ENCODE assay signal across 8 cellular contexts in genomic region chr12:130335517-130336392, GRCh38. TPM values are rescaled to one million over a fixed set of nuclear protein-coding genes. Genes with fewer than 3 reads are reported as not detected.
DNase-seq lines count a peak whose midpoint lies in the region; ATAC-seq and TF ChIP-seq lines count a peak whose summit lies in the region.

No MANE protein-coding gene starts in this region.

- H3K4me2 ChIP-seq in KMS-11: no peak overlapping the region

- peaks cover 20% of the 10 kb centered on the region for H3K27me3 Mint-ChIP-seq in neural crest cell (ENCODE audit: low read depth)

- ATAC-seq in GM18868 (IDR thresholded peaks at IDR 0.05; ENCODE audit: unreplicated experiment): no peak

- no peaks in the 10 kb centered on the region for H3K36me3 Mint-ChIP-seq in neural crest cell (ENCODE audit: low read depth)

- no peaks in the 10 kb centered on the region for H3K27me3 ChIP-seq in KMS-11 (ENCODE audit: insufficient read depth, low read depth)

- no peak overlapping the region for H3K4me3 Mint-ChIP-seq in neural crest cell

- peak; percentile 70 for TF ChIP-seq CTCF in KMS-11 (conservative IDR thresholded peaks at IDR 0.05; ENCODE audit: low read depth, low read length)
- peak; percentile 87 for TF ChIP-seq CTCF in neural crest cell (conservative IDR thresholded peaks at IDR 0.05)

- DNase-seq in activated gamma-delta T cell treated with Interleukin-2 at 50 U/mL for 16 hours (peak; percentile 25), activated gamma-delta T cell (lab: John Stamatoyannopoulos, UW) (no peak), RKO (ENCODE audit: low spot score) (peak; percentile 67), epidermal melanocyte (ENCODE audit: insufficient read length, low spot score) (peak; percentile 76), neural crest cell (ENCODE audit: low read depth, low spot score) (peak; percentile 63), GOT3 (lab: John Stamatoyannopoulos, UW) (no peak)

- H3K9me3 Mint-ChIP-seq in neural crest cell: no peaks in the 10 kb centered on the region

- no peak overlapping the region for H3K4me3 ChIP-seq in KMS-11 (IDR thresholded peaks at IDR 0.05; ENCODE audit: insufficient read depth, low read depth, low read length)

- H3K4me1 ChIP-seq in KMS-11 (ENCODE audit: low read depth, poor library complexity, severe bottlenecking): no peaks in the 10 kb centered on the region

- no peaks in the 10 kb centered on the region for H3K79me2 ChIP-seq in KMS-11 (ENCODE audit: insufficient read depth, low read depth)

- H3K4me1 Mint-ChIP-seq in neural crest cell: no peaks in the 10 kb centered on the region

- no peak overlapping the region for H3K27ac ChIP-seq in KMS-11

- no peaks in the 10 kb centered on the region for H4K20me1 ChIP-seq in KMS-11 (ENCODE audit: insufficient read depth)

- no peak overlapping the region for H3K9ac ChIP-seq in KMS-11

- H2AFZ ChIP-seq in KMS-11 (ENCODE audit: low read depth): no peak overlapping the region

- no peaks in the 10 kb centered on the region for H3K36me3 ChIP-seq in KMS-11 (ENCODE audit: insufficient read depth)

- H3K27ac Mint-ChIP-seq in neural crest cell (ENCODE audit: unreplicated experiment): no peak overlapping the region

RNA-seq across cellular contexts. Expression of gene PIWIL1, which starts 1.9 kb away (rescaled TPM):
- not detected in 2 replicates for total RNA-seq in neural crest cell

Comparison
In these comparisons a context has a peak if more than half of its experiments do, and no peak if none do; other contexts are left out.
1. DNase-seq: peak in activated gamma-delta T cell treated with Interleukin-2 at 50 U/mL for 16 hours (single experiment), RKO (single experiment), epidermal melanocyte (single experiment) and neural crest cell (single experiment); none in activated gamma-delta T cell (single experiment) and GOT3 (single experiment).